In the genomic region with DNA sequence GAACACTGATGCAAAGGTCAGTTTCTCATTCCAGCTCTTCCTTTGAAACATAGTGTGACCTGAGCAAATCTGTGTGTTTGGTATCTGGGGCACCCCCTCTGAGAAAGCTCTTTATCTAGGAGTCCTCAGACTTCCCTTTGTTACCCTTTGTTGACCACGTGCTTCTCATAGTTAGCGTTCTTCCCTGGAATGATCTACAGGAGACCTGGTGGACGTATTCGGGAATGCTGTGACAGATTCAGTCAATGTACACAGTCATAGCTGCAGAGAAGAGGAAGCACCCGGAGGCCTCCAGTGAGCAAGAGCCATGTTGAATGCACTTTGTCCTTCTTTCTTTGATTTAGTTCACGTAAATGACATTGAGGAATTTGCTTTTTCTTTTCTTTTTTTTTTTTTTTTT, we compare ENCODE assay signal across 1 cellular context.
TF ChIP-seq lines count a peak whose summit lies in the region.

No MANE protein-coding gene starts in this region.

TF ChIP-seq in HepG2, 621 proteins besides CTCF, POLR2A, EP300 and RAD21 (continued from another document and continues in another):
- peak; percentile 75 for TF ChIP-seq TGIF2 (CRISPR knock-in tag; IDR thresholded peaks at IDR 0.05)
- peak; percentile 69 for TF ChIP-seq MLX (CRISPR knock-in tag; IDR thresholded peaks at IDR 0.05)
- TF ChIP-seq MED1 (CRISPR knock-in tag; IDR thresholded peaks at IDR 0.05), result peak; percentile 65
- TF ChIP-seq THAP9 (CRISPR knock-in tag; IDR thresholded peaks at IDR 0.05; ENCODE audit: borderline replicate concordance), result no peak
- TF ChIP-seq ZNF367 (CRISPR knock-in tag; IDR thresholded peaks at IDR 0.05; ENCODE audit: borderline replicate concordance), result no peak
- peak; percentile 67 for TF ChIP-seq RXRB (CRISPR knock-in tag; IDR thresholded peaks at IDR 0.05; ENCODE audit: borderline replicate concordance)
- TF ChIP-seq MXD3 (CRISPR knock-in tag; IDR thresholded peaks at IDR 0.05), result no peak
- peak; percentile 61 for TF ChIP-seq GATAD2A (CRISPR knock-in tag; IDR thresholded peaks at IDR 0.05)
- TF ChIP-seq ARID5B (CRISPR knock-in tag; IDR thresholded peaks at IDR 0.05), result peak; percentile 77
- no peak; the same call in 1 of the 2 replicates for TF ChIP-seq ZBTB33 (CRISPR knock-in tag; IDR thresholded peaks at IDR 0.05)
- no peak for TF ChIP-seq ETV6 (CRISPR knock-in tag; conservative IDR thresholded peaks at IDR 0.05)
- TF ChIP-seq SALL1 (CRISPR knock-in tag; IDR thresholded peaks at IDR 0.05), result peak; percentile 38; the same call in 1 of the 2 replicates
- TF ChIP-seq PLSCR1 (CRISPR knock-in tag; IDR thresholded peaks at IDR 0.05; ENCODE audit: borderline replicate concordance), result no peak
- no peak for TF ChIP-seq RELA (CRISPR knock-in tag; IDR thresholded peaks at IDR 0.05)
- TF ChIP-seq, protein P1, sequence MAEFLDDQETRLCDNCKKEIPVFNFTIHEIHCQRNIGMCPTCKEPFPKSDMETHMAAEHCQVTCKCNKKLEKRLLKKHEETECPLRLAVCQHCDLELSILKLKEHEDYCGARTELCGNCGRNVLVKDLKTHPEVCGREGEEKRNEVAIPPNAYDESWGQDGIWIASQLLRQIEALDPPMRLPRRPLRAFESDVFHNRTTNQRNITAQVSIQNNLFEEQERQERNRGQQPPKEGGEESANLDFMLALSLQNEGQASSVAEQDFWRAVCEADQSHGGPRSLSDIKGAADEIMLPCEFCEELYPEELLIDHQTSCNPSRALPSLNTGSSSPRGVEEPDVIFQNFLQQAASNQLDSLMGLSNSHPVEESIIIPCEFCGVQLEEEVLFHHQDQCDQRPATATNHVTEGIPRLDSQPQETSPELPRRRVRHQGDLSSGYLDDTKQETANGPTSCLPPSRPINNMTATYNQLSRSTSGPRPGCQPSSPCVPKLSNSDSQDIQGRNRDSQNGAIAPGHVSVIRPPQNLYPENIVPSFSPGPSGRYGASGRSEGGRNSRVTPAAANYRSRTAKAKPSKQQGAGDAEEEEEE (CRISPR knock-in tag; IDR thresholded peaks at IDR 0.05; ENCODE audit: borderline replicate concordance), result no peak
- TF ChIP-seq ZNF18 (CRISPR knock-in tag; IDR thresholded peaks at IDR 0.05; ENCODE audit: insufficient replicate concordance), result no peak
- TF ChIP-seq PRPF4 (IDR thresholded peaks at IDR 0.05; ENCODE audit: low read depth, low read length, poor library complexity, severe bottlenecking), result no peak
- TF ChIP-seq AGO2 (optimal IDR thresholded peaks at IDR 0.05; ENCODE audit: low read depth, low read length), result no peak
- TF ChIP-seq, protein P2, sequence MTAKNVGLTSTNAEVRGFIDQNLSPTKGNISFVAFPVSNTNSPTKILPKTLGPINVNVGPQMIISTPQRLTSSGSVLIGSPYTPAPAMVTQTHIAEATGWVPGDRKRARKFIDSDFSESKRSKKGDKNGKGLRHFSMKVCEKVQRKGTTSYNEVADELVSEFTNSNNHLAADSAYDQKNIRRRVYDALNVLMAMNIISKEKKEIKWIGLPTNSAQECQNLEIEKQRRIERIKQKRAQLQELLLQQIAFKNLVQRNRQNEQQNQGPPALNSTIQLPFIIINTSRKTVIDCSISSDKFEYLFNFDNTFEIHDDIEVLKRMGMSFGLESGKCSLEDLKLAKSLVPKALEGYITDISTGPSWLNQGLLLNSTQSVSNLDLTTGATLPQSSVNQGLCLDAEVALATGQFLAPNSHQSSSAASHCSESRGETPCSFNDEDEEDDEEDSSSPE (CRISPR knock-in tag; IDR thresholded peaks at IDR 0.05), result no peak
- no peak for TF ChIP-seq ZNF136 (CRISPR knock-in tag; IDR thresholded peaks at IDR 0.05; ENCODE audit: low read depth)
- TF ChIP-seq, protein P3, sequence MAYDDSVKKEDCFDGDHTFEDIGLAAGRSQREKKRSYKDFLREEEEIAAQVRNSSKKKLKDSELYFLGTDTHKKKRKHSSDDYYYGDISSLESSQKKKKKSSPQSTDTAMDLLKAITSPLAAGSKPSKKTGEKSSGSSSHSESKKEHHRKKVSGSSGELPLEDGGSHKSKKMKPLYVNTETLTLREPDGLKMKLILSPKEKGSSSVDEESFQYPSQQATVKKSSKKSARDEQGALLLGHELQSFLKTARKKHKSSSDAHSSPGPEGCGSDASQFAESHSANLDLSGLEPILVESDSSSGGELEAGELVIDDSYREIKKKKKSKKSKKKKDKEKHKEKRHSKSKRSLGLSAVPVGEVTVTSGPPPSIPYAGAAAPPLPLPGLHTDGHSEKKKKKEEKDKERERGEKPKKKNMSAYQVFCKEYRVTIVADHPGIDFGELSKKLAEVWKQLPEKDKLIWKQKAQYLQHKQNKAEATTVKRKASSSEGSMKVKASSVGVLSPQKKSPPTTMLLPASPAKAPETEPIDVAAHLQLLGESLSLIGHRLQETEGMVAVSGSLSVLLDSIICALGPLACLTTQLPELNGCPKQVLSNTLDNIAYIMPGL (CRISPR knock-in tag; IDR thresholded peaks at IDR 0.05; ENCODE audit: borderline replicate concordance in 1 of 2, low read depth in 1 of 2), result peak in 1 of 2 experiments; percentile 25; a peak in 1 of 4 replicates
- peak; percentile 95 for TF ChIP-seq SOX5 (CRISPR knock-in tag; IDR thresholded peaks at IDR 0.05; ENCODE audit: borderline replicate concordance)
- TF ChIP-seq DR1 (CRISPR knock-in tag; IDR thresholded peaks at IDR 0.05), result no peak
- TF ChIP-seq SMC3 (IDR thresholded peaks at IDR 0.05; ENCODE audit: low read length), result no peak; the same call in 1 of the 2 replicates
- peak; percentile 80 for TF ChIP-seq FOXA3 (CRISPR knock-in tag; IDR thresholded peaks at IDR 0.05)
- TF ChIP-seq MBNL3 (CRISPR knock-in tag; conservative IDR thresholded peaks at IDR 0.05), result no peak
- no peak for TF ChIP-seq TOPORS (CRISPR knock-in tag; IDR thresholded peaks at IDR 0.05)
- TF ChIP-seq, protein P4, sequence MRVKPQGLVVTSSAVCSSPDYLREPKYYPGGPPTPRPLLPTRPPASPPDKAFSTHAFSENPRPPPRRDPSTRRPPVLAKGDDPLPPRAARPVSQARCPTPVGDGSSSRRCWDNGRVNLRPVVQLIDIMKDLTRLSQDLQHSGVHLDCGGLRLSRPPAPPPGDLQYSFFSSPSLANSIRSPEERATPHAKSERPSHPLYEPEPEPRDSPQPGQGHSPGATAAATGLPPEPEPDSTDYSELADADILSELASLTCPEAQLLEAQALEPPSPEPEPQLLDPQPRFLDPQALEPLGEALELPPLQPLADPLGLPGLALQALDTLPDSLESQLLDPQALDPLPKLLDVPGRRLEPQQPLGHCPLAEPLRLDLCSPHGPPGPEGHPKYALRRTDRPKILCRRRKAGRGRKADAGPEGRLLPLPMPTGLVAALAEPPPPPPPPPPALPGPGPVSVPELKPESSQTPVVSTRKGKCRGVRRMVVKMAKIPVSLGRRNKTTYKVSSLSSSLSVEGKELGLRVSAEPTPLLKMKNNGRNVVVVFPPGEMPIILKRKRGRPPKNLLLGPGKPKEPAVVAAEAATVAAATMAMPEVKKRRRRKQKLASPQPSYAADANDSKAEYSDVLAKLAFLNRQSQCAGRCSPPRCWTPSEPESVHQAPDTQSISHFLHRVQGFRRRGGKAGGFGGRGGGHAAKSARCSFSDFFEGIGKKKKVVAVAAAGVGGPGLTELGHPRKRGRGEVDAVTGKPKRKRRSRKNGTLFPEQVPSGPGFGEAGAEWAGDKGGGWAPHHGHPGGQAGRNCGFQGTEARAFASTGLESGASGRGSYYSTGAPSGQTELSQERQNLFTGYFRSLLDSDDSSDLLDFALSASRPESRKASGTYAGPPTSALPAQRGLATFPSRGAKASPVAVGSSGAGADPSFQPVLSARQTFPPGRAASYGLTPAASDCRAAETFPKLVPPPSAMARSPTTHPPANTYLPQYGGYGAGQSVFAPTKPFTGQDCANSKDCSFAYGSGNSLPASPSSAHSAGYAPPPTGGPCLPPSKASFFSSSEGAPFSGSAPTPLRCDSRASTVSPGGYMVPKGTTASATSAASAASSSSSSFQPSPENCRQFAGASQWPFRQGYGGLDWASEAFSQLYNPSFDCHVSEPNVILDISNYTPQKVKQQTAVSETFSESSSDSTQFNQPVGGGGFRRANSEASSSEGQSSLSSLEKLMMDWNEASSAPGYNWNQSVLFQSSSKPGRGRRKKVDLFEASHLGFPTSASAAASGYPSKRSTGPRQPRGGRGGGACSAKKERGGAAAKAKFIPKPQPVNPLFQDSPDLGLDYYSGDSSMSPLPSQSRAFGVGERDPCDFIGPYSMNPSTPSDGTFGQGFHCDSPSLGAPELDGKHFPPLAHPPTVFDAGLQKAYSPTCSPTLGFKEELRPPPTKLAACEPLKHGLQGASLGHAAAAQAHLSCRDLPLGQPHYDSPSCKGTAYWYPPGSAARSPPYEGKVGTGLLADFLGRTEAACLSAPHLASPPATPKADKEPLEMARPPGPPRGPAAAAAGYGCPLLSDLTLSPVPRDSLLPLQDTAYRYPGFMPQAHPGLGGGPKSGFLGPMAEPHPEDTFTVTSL (CRISPR knock-in tag; IDR thresholded peaks at IDR 0.05; ENCODE audit: borderline replicate concordance), result peak; percentile 36; the same call in 1 of the 2 replicates
